ENCODE assay signal across 13 cellular contexts in the genomic region with DNA sequence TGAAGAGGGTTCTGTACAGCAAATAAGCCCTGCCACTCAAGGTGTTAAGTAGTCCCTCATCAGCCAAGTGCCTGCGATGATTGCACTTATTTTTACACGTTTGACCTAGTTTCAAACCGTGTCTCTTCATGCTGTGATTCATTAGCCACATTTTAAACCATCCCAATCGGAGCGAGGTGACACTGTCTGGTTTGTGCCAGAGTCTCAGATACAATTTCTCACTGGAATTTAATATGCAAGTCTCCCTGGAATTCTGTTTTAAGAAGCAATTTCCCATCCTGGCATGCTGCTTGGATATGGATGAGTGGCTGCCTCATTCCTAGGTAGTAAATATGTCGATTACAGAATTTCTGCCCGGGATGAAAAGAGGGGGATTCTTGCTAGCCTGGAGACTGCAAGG. TPM values are rescaled to one million over a fixed set of nuclear protein-coding genes. Genes with fewer than 3 reads are reported as not detected.
A peak's percentile ranks its signal among the peaks of the same experiment; 100 is the strongest.
DNase-seq lines count a peak whose midpoint lies in the region; ATAC-seq and TF ChIP-seq lines count a peak whose summit lies in the region.
"Had no signal": no experiment of that assay in that cellular context is flagged by ENCODE, and none has a peak within 500 bp of the region (broad histone marks: within the 10 kb centered on the region; RNA-seq: fewer than 3 reads in every experiment).

No MANE protein-coding gene starts in this region.

- no peaks in the 10 kb centered on the region for H3F3A ChIP-seq in PC-3 (ENCODE audit: low read length, unreplicated experiment)

- H3K79me2 ChIP-seq in PC-3 (ENCODE audit: low read length): peaks cover 25% of the 10 kb centered on the region

- no peak overlapping the region for H3K27ac Mint-ChIP-seq in osteocyte (ENCODE audit: unreplicated experiment)

- H2AFZ ChIP-seq in PC-3 (ENCODE audit: low read length): peak overlapping the region; percentile 37; the same call in 1 of the 2 replicates

- H3K36me3 ChIP-seq in PC-3 (ENCODE audit: low read depth, low read length): no peaks in the 10 kb centered on the region

- H3K36me3 Mint-ChIP-seq in osteocyte (ENCODE audit: unreplicated experiment): no peaks in the 10 kb centered on the region

- no TSS peak for BruUV-seq in PC-3 (replicated peaks; lab: Mats Ljungman, UMichigan)

- H3K4me3 Mint-ChIP-seq in osteocyte (ENCODE audit: unreplicated experiment): peak overlapping the region; percentile 78

- no peaks in the 10 kb centered on the region for H3K27me3 ChIP-seq in PC-3 (ENCODE audit: low read length)
- H3K27me3 ChIP-seq: body of pancreas had no signal

- POLR2A ChIA-PET in PC-3 (lab: Charles Lee; ENCODE audit: unreplicated experiment): no interaction called here

- H3K9me3 ChIP-seq in PC-3 (ENCODE audit: low read length): no peaks in the 10 kb centered on the region
- H3K9me3 ChIP-seq: body of pancreas had no signal

- H3K27ac ChIP-seq in PC-3 (ENCODE audit: low read length): no peak overlapping the region
- H3K27ac ChIP-seq: body of pancreas had no signal

- DNase-seq in EH (ENCODE audit: low read depth) (peak; percentile 52), PC-3 (no peak), fibroblast of gingiva (ENCODE audit: low read depth) (peak; percentile 23), osteocyte (ENCODE audit: extremely low spot score, unreplicated experiment) (no peak), posterior vena cava (ENCODE audit: low spot score) (no peak), DMS 273 (lab: John Stamatoyannopoulos, UW; ENCODE audit: unreplicated experiment) (no peak), KBM-7 (no peak)
- DNase-seq: activated CD4-positive, alpha-beta T cell treated with anti-CD3 and anti-CD28 coated beads for 4 hours; body of pancreas; NCI-H1694 treated with DMSO at 0.1 percent for 48 hours; right cardiac atrium; SW 1271 had no signal

- intact Hi-C loops in PC-3 (cut with micrococcal nuclease): loop anchor here (1.0 kb wide), 1 partner anchor 32 kb away; no protein-coding TSS in a partner anchor
- intact Hi-C loops in posterior vena cava (cut with DNase I): no loop called here

- in situ Hi-C loops in KBM-7 (cut with MboI; ENCODE audit: low pct_unique_long_range_greater_than_20kb, low sequenced_read_pairs): no loop called here

- no peaks in the 10 kb centered on the region for H3K9me3 Mint-ChIP-seq in osteocyte (ENCODE audit: unreplicated experiment)

- H3K4me2 ChIP-seq in PC-3 (ENCODE audit: low read length): peak overlapping the region; percentile 91

- no peaks in the 10 kb centered on the region for H3K27me3 Mint-ChIP-seq in osteocyte (ENCODE audit: unreplicated experiment)

- no peaks in the 10 kb centered on the region for H4K20me1 ChIP-seq in PC-3 (ENCODE audit: low read length)

- CTCF ChIA-PET in PC-3 (lab: Charles Lee): no interaction called here

- peaks cover 45% of the 10 kb centered on the region for H3K4me1 Mint-ChIP-seq in osteocyte (ENCODE audit: unreplicated experiment)

- no peak for TF ChIP-seq CTCF in PC-3 (conservative IDR thresholded peaks at IDR 0.05; ENCODE audit: low read depth, low read length)
- no peak for TF ChIP-seq CTCF in osteocyte (IDR thresholded peaks at IDR 0.05)

- H3K9ac ChIP-seq in PC-3 (ENCODE audit: low read length): peak overlapping the region; percentile 64

- peaks cover 55% of the 10 kb centered on the region for H3K4me1 ChIP-seq in PC-3 (ENCODE audit: insufficient read depth, low read length)
- H3K4me1 ChIP-seq: body of pancreas had no signal

- ATAC-seq in PC-3 (no peak), HG03460 (IDR thresholded peaks at IDR 0.05; ENCODE audit: unreplicated experiment) (no peak)
- ATAC-seq: body of pancreas, right cardiac atrium had no signal

- H3K4me3 ChIP-seq in PC-3 (ENCODE audit: low read length): peak overlapping the region; percentile 78
- H3K4me3 ChIP-seq: body of pancreas had no signal

- no peaks in the 10 kb centered on the region for H3K9me2 ChIP-seq in PC-3 (replicated peaks; ENCODE audit: low read length)

RNA-seq across cellular contexts. Expression of a gene that starts 1.6 kb away (rescaled TPM):
- 1.1 and 1.5 TPM in 2 replicates for total RNA-seq in PC-3 (2014; rRNA removed)
- total RNA-seq in osteocyte: 2.7 and 3.1 TPM in 2 replicates
- total RNA-seq in posterior vena cava: under 1 TPM in 1 of 2 donors, not detected in 1; 0.19 TPM
- total RNA-seq: body of pancreas had no signal

Comparison
In these comparisons a context has a peak if more than half of its experiments do, and no peak if none do; other contexts are left out.
1. DNase-seq: peak in EH (single experiment) and fibroblast of gingiva (single experiment); none in PC-3 (single experiment), osteocyte (single experiment), posterior vena cava (single experiment), DMS 273 (single experiment) and KBM-7 (single experiment).